8 cellular contexts compared by ENCODE assay signal in genomic region chr4:9532134-9532862, GRCh38.
DNase-seq lines count a peak whose midpoint lies in the region; FAIRE-seq and TF ChIP-seq lines count a peak whose summit lies in the region.
"Not testable (repeated sequence)": the region's sequence is repeated elsewhere in the genome, so short reads cannot be mapped to it uniquely, and the experiment has no call there.

No MANE protein-coding gene starts in this region.

- peak; percentile 41 for TF ChIP-seq CTCF in AG04449 (IDR thresholded peaks at IDR 0.05; ENCODE audit: insufficient read depth, low read length, missing control alignments)

- not testable (repeated sequence) for DNase-seq in AG04449 (ENCODE audit: low read depth, low spot score)
- DNase-seq in GM19239 (ENCODE audit: insufficient read length, low spot score) (peak; percentile 65), NCI-H2029 (lab: John Stamatoyannopoulos, UW) (peak; percentile 27), T-helper 22 cell (ENCODE audit: low read depth) (peak; percentile 21), fibroblast of the conjunctiva (ENCODE audit: low read depth) (peak; percentile 17), midbrain (lab: John Stamatoyannopoulos, UW) (peak; percentile 61)
- DNase-seq in stimulated activated CD4-positive, alpha-beta T cell treated with anti-CD3 and anti-CD28 coated beads, Interleukin-2, amount 100 ng/mL, for 24 hours = peak; percentile 73 to 78

- not testable (repeated sequence) for FAIRE-seq in GM19239 (lab: Jason Lieb, UNC)

- not testable (repeated sequence) for H3K4me1 Mint-ChIP-seq in activated naive CD4-positive, alpha-beta T cell treated with anti-CD3 and anti-CD28 coated beads, Interleukin-2, amount 50 U/mL, for 24 hours

- CTCF ChIA-PET in AG04449 (lab: Yijun Ruan, JAX) = not testable (repeated sequence)

- peak overlapping the region; percentile 72 for H3K4me3 Mint-ChIP-seq in activated naive CD4-positive, alpha-beta T cell treated with anti-CD3 and anti-CD28 coated beads, Interleukin-2, amount 50 U/mL, for 24 hours

- peak overlapping the region; percentile 48 for H3K4me3 ChIP-seq in AG04449 (ENCODE audit: low read depth, low read length)

- not testable (repeated sequence) for H3K36me3 Mint-ChIP-seq in activated naive CD4-positive, alpha-beta T cell treated with anti-CD3 and anti-CD28 coated beads, Interleukin-2, amount 50 U/mL, for 24 hours

- not testable (repeated sequence) for H3K9me3 Mint-ChIP-seq in activated naive CD4-positive, alpha-beta T cell treated with anti-CD3 and anti-CD28 coated beads, Interleukin-2, amount 50 U/mL, for 24 hours

- H3K27ac Mint-ChIP-seq in activated naive CD4-positive, alpha-beta T cell treated with anti-CD3 and anti-CD28 coated beads, Interleukin-2, amount 50 U/mL, for 24 hours = not testable (repeated sequence)

- POLR2A ChIA-PET in AG04449 (lab: Yijun Ruan, JAX) = not testable (repeated sequence)

- H3K27me3 Mint-ChIP-seq in activated naive CD4-positive, alpha-beta T cell treated with anti-CD3 and anti-CD28 coated beads, Interleukin-2, amount 50 U/mL, for 24 hours = peaks cover 12% of the 10 kb centered on the region
